ENCODE assay signal across 9 cellular contexts in genomic region chr12:92505373-92506340, GRCh38.
A peak's percentile ranks its signal among the peaks of the same experiment; 100 is the strongest.
DNase-seq lines count a peak whose midpoint lies in the region; ATAC-seq, FAIRE-seq and TF ChIP-seq lines count a peak whose summit lies in the region.
"Had no signal": no experiment of that assay in that cellular context is flagged by ENCODE, and none has a peak within 500 bp of the region (broad histone marks: within the 10 kb centered on the region; RNA-seq: fewer than 3 reads in every experiment).

No MANE protein-coding gene starts in this region.

- TF ChIP-seq EP300 in A549 (IDR thresholded peaks at IDR 0.05), result no peak

- H3K4me1 Mint-ChIP-seq in activated naive CD8-positive, alpha-beta T cell (ENCODE audit: low read depth), result peaks cover 46% of the 10 kb centered on the region

- peak overlapping the region; percentile 88 for H3K4me3 Mint-ChIP-seq in activated naive CD8-positive, alpha-beta T cell

- H3K9me3 ChIP-seq in A549, result no peaks in the 10 kb centered on the region

- H3K4me1 ChIP-seq in A549, result peaks cover 40% of the 10 kb centered on the region

- POLR2A ChIA-PET in A549 (lab: Yijun Ruan, JAX), result interaction anchor here (1.1 kb wide), 1 partner anchor 360 kb away, joined by 4 read pairs; the partner anchor contains the start of gene BTG1

- ATAC-seq in A549, result no peak

- H3K4me3 ChIP-seq in A549, result no peak overlapping the region
- H3K4me3 ChIP-seq in skin epidermis, result peak overlapping the region in 1 of 7 experiments; percentile 13

- H3K27ac ChIP-seq in A549 (peak overlapping the region in 1 of 2 experiments; percentile 57; a peak in 3 of 6 replicates), skin epidermis (peak overlapping the region; percentile 15 to 87 (median 76))

- no peaks in the 10 kb centered on the region for H3K36me3 Mint-ChIP-seq in activated naive CD8-positive, alpha-beta T cell

- 78% methylated on average over 10 of the region's 10 CpGs for WGBS in A549 (ENCODE audit: missing lambda C conversion rate)

- TF ChIP-seq CTCF in A549 (IDR thresholded peaks at IDR 0.05), result no peak

- CTCF ChIA-PET in A549 (lab: Yijun Ruan, JAX), result interaction anchor here (0.8 to 4.3 kb wide), 5 partner anchors 11 to 1123 kb away, joined by 3 to 15 read pairs (median 5); no protein-coding TSS in a partner anchor

- FAIRE-seq in A549 (lab: Jason Lieb, UNC) (no peak), GM19239 (lab: Jason Lieb, UNC) (peak; percentile 95)
- FAIRE-seq: endometrium had no signal

- DNase-seq in A549 (ENCODE audit: low read depth in 1 of 2, low spot score in 1 of 2) (no peak), GM19239 (ENCODE audit: insufficient read length, low spot score) (no peak), NOMO-1 treated with dmso at 0.1 percent for 144 hours (lab: John Stamatoyannopoulos, UW; ENCODE audit: unreplicated experiment) (peak; percentile 19), hepatic stellate cell (ENCODE audit: low spot score) (peak; percentile 22), dedifferentiated amniotic fluid mesenchymal stem cell (ENCODE audit: extremely low spot score) (no peak), amniotic stem cell (lab: John Stamatoyannopoulos, UW) (no peak)

- H3K9me3 Mint-ChIP-seq in activated naive CD8-positive, alpha-beta T cell (ENCODE audit: low read depth), result peaks cover 12% of the 10 kb centered on the region

- peak overlapping the region; percentile 22 for H3K4me2 ChIP-seq in A549

- H3K27me3 Mint-ChIP-seq in activated naive CD8-positive, alpha-beta T cell, result no peaks in the 10 kb centered on the region

- no peak for TF ChIP-seq POLR2A in A549 (IDR thresholded peaks at IDR 0.05; ENCODE audit: low read length)

- H3K27ac Mint-ChIP-seq in activated naive CD8-positive, alpha-beta T cell, result peak overlapping the region; percentile 97

- TF ChIP-seq RAD21 in A549 (conservative IDR thresholded peaks at IDR 0.05 in 1 of 2, IDR thresholded peaks at IDR 0.05 in 1 of 2), result no peak

TF ChIP-seq in A549, 52 proteins besides CTCF, POLR2A, EP300 and RAD21:
- TF ChIP-seq NFE2L2 (conservative IDR thresholded peaks at IDR 0.05; ENCODE audit: low read length) (no peak), POLR2AphosphoS2 (conservative IDR thresholded peaks at IDR 0.05; ENCODE audit: low read length) (no peak)

Comparison
In these comparisons a context has a peak if more than half of its experiments do, and no peak if none do; other contexts are left out.
1. DNase-seq: peak in NOMO-1 treated with dmso at 0.1 percent for 144 hours (single experiment) and hepatic stellate cell (single experiment); none in A549 (0 of 2), GM19239 (single experiment), dedifferentiated amniotic fluid mesenchymal stem cell (single experiment) and amniotic stem cell (single experiment).